ENCODE assay signal across 8 cellular contexts in the genomic region with DNA sequence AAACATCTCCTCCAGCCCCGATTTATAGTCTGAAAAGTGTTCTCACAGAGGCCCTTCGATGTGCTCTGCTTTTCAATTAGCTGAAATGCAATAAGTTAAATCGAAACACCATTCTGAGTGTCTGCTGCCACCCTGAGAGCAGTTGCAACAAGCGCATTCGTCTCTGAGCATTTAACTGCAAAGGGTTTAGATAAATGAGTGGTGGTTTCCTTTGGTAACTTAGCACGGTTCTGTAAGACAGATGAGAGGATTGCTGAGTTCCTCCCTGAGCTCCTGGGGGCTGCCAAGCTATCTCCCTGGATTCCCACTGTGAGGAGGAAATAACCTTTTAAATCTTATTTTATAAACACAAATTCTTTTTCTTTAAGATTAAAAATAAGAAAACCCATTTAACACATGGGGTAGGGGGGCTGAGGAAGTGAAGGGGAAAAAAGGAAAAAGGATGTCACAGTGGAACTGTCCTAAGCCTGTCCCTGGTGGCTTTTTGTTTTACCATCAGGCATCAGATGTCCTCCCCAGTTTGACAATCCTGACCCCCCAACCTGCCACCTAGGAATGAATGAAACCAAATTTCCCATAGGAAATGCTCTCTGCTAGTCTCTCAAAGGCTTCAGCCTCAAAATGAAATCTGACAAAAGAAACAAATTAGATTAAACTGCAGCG. TPM values are rescaled to one million over a fixed set of nuclear protein-coding genes. Genes with fewer than 3 reads are reported as not detected.
DNase-seq lines count a peak whose midpoint lies in the region; ATAC-seq and TF ChIP-seq lines count a peak whose summit lies in the region.

No MANE protein-coding gene starts in this region.

- intact Hi-C loops in upper lobe of right lung (cut with DNase I) = loop anchor here (10.0 kb wide), 2 partner anchors 489 to 659 kb away; no protein-coding TSS in a partner anchor

- H3K9me3 Mint-ChIP-seq in activated CD4-positive, alpha-beta memory T cell treated with anti-CD3 and anti-CD28 coated beads, Interleukin-2, amount 10 ng/mL, durations not matched to agents 7 days and 5 days = no peaks in the 10 kb centered on the region
- no peaks in the 10 kb centered on the region for H3K9me3 Mint-ChIP-seq in naive thymus-derived CD8-positive, alpha-beta T cell

- H3K4me3 ChIP-seq in fibroblast of pulmonary artery (replicated peaks; ENCODE audit: low read depth, low read length) (no peak overlapping the region), upper lobe of right lung (peak overlapping the region; percentile 3)

- peaks cover 11% of the 10 kb centered on the region for H3K4me1 ChIP-seq in upper lobe of right lung

- peak; percentile 57 for ATAC-seq in HG02885 (IDR thresholded peaks at IDR 0.05; ENCODE audit: poor library complexity, unreplicated experiment)
- ATAC-seq in naive thymus-derived CD8-positive, alpha-beta T cell = peak; percentile 71 to 85
- peak; percentile 83 for ATAC-seq in upper lobe of right lung
- ATAC-seq in HG02623 (IDR thresholded peaks at IDR 0.05; ENCODE audit: unreplicated experiment) = no peak

- H3K4me1 Mint-ChIP-seq in activated CD4-positive, alpha-beta memory T cell treated with anti-CD3 and anti-CD28 coated beads, Interleukin-2, amount 10 ng/mL, durations not matched to agents 7 days and 5 days = peaks cover 23% of the 10 kb centered on the region
- H3K4me1 Mint-ChIP-seq in naive thymus-derived CD8-positive, alpha-beta T cell = peaks cover 6 to 18% (median 11%) of the 10 kb centered on the region in 4 donors

- POLR2A ChIA-PET in activated CD4-positive, alpha-beta memory T cell treated with anti-CD3 and anti-CD28 coated beads, Interleukin-2, amount 10 ng/mL, durations not matched to agents 7 days and 5 days (lab: Charles Lee) = interaction anchor here (0.7 to 2.1 kb wide), 8 partner anchors 16 to 682 kb away, joined by 3 to 8 read pairs (median 5); no protein-coding TSS in a partner anchor
- POLR2A ChIA-PET in naive thymus-derived CD8-positive, alpha-beta T cell (lab: Charles Lee) = interaction anchor here (0.6 to 1.8 kb wide), 3 partner anchors 56 to 425 kb away, joined by 3 to 4 read pairs (median 4); a partner anchor contains a TSS

- H3K27me3 ChIP-seq in upper lobe of right lung = no peaks in the 10 kb centered on the region

- H3K4me3 Mint-ChIP-seq in activated CD4-positive, alpha-beta memory T cell treated with anti-CD3 and anti-CD28 coated beads, Interleukin-2, amount 10 ng/mL, durations not matched to agents 7 days and 5 days = no peak overlapping the region
- H3K4me3 Mint-ChIP-seq in naive thymus-derived CD8-positive, alpha-beta T cell = peak overlapping the region in 1 of 10 donors; percentile 34

- H3K27ac Mint-ChIP-seq in activated CD4-positive, alpha-beta memory T cell treated with anti-CD3 and anti-CD28 coated beads, Interleukin-2, amount 10 ng/mL, durations not matched to agents 7 days and 5 days = no peak overlapping the region
- peak overlapping the region in 6 of 10 donors; percentile 11 to 80 (median 54) for H3K27ac Mint-ChIP-seq in naive thymus-derived CD8-positive, alpha-beta T cell

- H3K9me3 ChIP-seq in upper lobe of right lung = no peaks in the 10 kb centered on the region

- TF ChIP-seq CTCF in fibroblast of pulmonary artery (IDR thresholded peaks at IDR 0.05; ENCODE audit: low read length, missing control alignments) (peak; percentile 92), upper lobe of right lung (IDR thresholded peaks at IDR 0.05) (peak; percentile 66)

- DNase-seq in GM04504 (ENCODE audit: low read depth) (peak; percentile 67), NCI-H226 (peak; percentile 28), fibroblast of pulmonary artery (ENCODE audit: low read depth) (peak; percentile 92), upper lobe of right lung (no peak)
- DNase-seq in activated CD4-positive, alpha-beta memory T cell treated with anti-CD3 and anti-CD28 coated beads, Interleukin-2, amount 10 ng/mL, durations not matched to agents 7 days and 5 days = peak; percentile 63
- peak in 7 of 10 donors; percentile 14 to 58 (median 33) for DNase-seq in naive thymus-derived CD8-positive, alpha-beta T cell

- peaks cover 3% of the 10 kb centered on the region for H3K27me3 Mint-ChIP-seq in activated CD4-positive, alpha-beta memory T cell treated with anti-CD3 and anti-CD28 coated beads, Interleukin-2, amount 10 ng/mL, durations not matched to agents 7 days and 5 days
- no peaks in the 10 kb centered on the region for H3K27me3 Mint-ChIP-seq in naive thymus-derived CD8-positive, alpha-beta T cell

- CTCF ChIA-PET in activated CD4-positive, alpha-beta memory T cell treated with anti-CD3 and anti-CD28 coated beads, Interleukin-2, amount 10 ng/mL, durations not matched to agents 7 days and 5 days (lab: Charles Lee) = interaction anchor here (0.7 to 3.2 kb wide), 33 partner anchors 13 to 916 kb away, joined by 3 to 39 read pairs (median 4); a partner anchor contains a TSS

- H3K36me3 ChIP-seq in upper lobe of right lung = no peaks in the 10 kb centered on the region

- H3K27ac ChIP-seq in upper lobe of right lung = no peak overlapping the region

- no peaks in the 10 kb centered on the region for H3K36me3 Mint-ChIP-seq in activated CD4-positive, alpha-beta memory T cell treated with anti-CD3 and anti-CD28 coated beads, Interleukin-2, amount 10 ng/mL, durations not matched to agents 7 days and 5 days (ENCODE audit: low read depth)
- H3K36me3 Mint-ChIP-seq in naive thymus-derived CD8-positive, alpha-beta T cell = no peaks in the 10 kb centered on the region

RNA-seq across cellular contexts. Expression of a gene that starts 56.4 kb away (rescaled TPM):
- total RNA-seq in activated CD4-positive, alpha-beta memory T cell treated with anti-CD3 and anti-CD28 coated beads, Interleukin-2, amount 10 ng/mL, durations not matched to agents 7 days and 5 days = 10 to 100 TPM; 91.3 to 99.1 TPM
- total RNA-seq in naive thymus-derived CD8-positive, alpha-beta T cell = 100 to 1,000 TPM; 135 to 149 TPM
- 10 to 100 TPM; 58.5 to 71.4 (median 63.3) TPM for polyA plus RNA-seq in naive thymus-derived CD8-positive, alpha-beta T cell
- 60.2 TPM for total RNA-seq in upper lobe of right lung
